In the genomic region with DNA sequence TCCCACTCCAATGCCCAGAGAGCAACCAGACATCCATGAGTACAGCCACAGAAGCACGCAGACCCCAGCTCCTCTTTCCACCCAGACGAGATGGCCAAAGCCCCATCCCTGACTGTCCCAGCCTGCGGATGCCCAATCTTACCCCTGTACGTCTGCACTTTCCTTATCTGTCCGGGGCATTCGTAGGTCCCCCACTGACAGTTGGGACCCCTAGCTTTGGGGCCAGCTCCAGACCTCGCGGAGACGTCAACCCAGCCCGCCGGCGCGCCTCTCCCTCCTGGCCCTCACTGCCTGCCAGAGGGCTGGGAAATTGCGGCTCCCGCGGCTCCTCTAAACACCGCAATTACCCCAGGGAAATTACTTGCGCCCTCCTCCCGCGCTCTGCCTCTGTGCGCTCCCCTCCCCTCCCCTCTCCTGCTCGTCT, we compare ENCODE assay signal across 20 cellular contexts. TPM values are rescaled to one million over a fixed set of nuclear protein-coding genes. Genes with fewer than 3 reads are reported as not detected.
DNase-seq lines count a peak whose midpoint lies in the region; ATAC-seq, FAIRE-seq and TF ChIP-seq lines count a peak whose summit lies in the region.
"Had no signal": no experiment of that assay in that cellular context is flagged by ENCODE, and none has a peak within 500 bp of the region (broad histone marks: within the 10 kb centered on the region; RNA-seq: fewer than 3 reads in every experiment).

No MANE protein-coding gene starts in this region.

- CTCF ChIA-PET in CD8-positive, alpha-beta T cell (lab: Charles Lee), result no interaction called here

- H3K9ac ChIP-seq in BLaER1, result no peak overlapping the region
- H3K9ac ChIP-seq in astrocyte (ENCODE audit: low read length), result no peak overlapping the region

- H3K4me3 ChIP-seq in BLaER1, result 0 out of 2 replicates have a peak overlapping the region, but pooled peaks have one; percentile 69
- no peak overlapping the region for H3K4me3 ChIP-seq in CD8-positive, alpha-beta T cell (ENCODE audit: low read depth, low read length)
- no peak overlapping the region for H3K4me3 ChIP-seq in astrocyte (ENCODE audit: insufficient read depth, low read depth, low read length)
- H3K4me3 ChIP-seq: uterus had no signal

- H3K4me1 ChIP-seq in BLaER1, result peaks cover 26% of the 10 kb centered on the region
- no peaks in the 10 kb centered on the region for H3K4me1 ChIP-seq in CD8-positive, alpha-beta T cell (ENCODE audit: insufficient read depth, low read length)
- no peaks in the 10 kb centered on the region for H3K4me1 ChIP-seq in astrocyte (ENCODE audit: insufficient read depth, low read length)

- peaks cover 7% of the 10 kb centered on the region for H3K4me1 Mint-ChIP-seq in CD8-positive, alpha-beta T cell (ENCODE audit: low read depth)
- H3K4me1 Mint-ChIP-seq in astrocyte (ENCODE audit: low read depth, unreplicated experiment) (no peaks in the 10 kb centered on the region), nephron (peaks cover 4% of the 10 kb centered on the region)

- POLR2A ChIA-PET in CD8-positive, alpha-beta T cell (lab: Charles Lee), result no interaction called here

- H3K27ac ChIP-seq in BLaER1 (no peak overlapping the region), astrocyte (ENCODE audit: low read depth, low read length) (no peak overlapping the region)
- H3K27ac ChIP-seq in CD8-positive, alpha-beta T cell (ENCODE audit: low read depth, low read length), result no peak overlapping the region
- H3K27ac ChIP-seq: epithelial cell of prostate, uterus had no signal

- ATAC-seq in CD8-positive, alpha-beta T cell, result no peak
- no peak for ATAC-seq in GM21576 (IDR thresholded peaks at IDR 0.05; ENCODE audit: unreplicated experiment)
- ATAC-seq: Panc1 had no signal

- no peaks in the 10 kb centered on the region for H3K9me3 Mint-ChIP-seq in CD8-positive, alpha-beta T cell
- peaks cover 5% of the 10 kb centered on the region for H3K9me3 Mint-ChIP-seq in astrocyte (ENCODE audit: unreplicated experiment)
- H3K9me3 Mint-ChIP-seq in nephron, result no peaks in the 10 kb centered on the region

- H3K4me2 ChIP-seq in BLaER1, result peak overlapping the region; percentile 51
- no peak overlapping the region for H3K4me2 ChIP-seq in astrocyte (ENCODE audit: low read length)

- H3K27me3 Mint-ChIP-seq in CD8-positive, alpha-beta T cell (ENCODE audit: low read depth), result peaks cover 29% of the 10 kb centered on the region
- H3K27me3 Mint-ChIP-seq in astrocyte (ENCODE audit: low read depth, unreplicated experiment) (peaks cover 62% of the 10 kb centered on the region), nephron (ENCODE audit: low read depth) (peaks cover 85% of the 10 kb centered on the region)

- H3K36me3 ChIP-seq in BLaER1 (no peaks in the 10 kb centered on the region), astrocyte (ENCODE audit: insufficient read depth, low read length) (no peaks in the 10 kb centered on the region)
- H3K36me3 ChIP-seq in CD8-positive, alpha-beta T cell (ENCODE audit: insufficient read depth, low read length), result no peaks in the 10 kb centered on the region
- H3K36me3 ChIP-seq: uterus had no signal

- no peak for FAIRE-seq in astrocyte (lab: Jason Lieb, UNC)
- FAIRE-seq: HTR-8/SVneo had no signal

- peaks cover 59% of the 10 kb centered on the region for H4K20me1 ChIP-seq in BLaER1
- no peaks in the 10 kb centered on the region for H4K20me1 ChIP-seq in astrocyte (ENCODE audit: insufficient read depth, low read length)

- no peaks in the 10 kb centered on the region for H3K36me3 Mint-ChIP-seq in CD8-positive, alpha-beta T cell
- H3K36me3 Mint-ChIP-seq in astrocyte (ENCODE audit: low read depth, unreplicated experiment) (peaks cover 2% of the 10 kb centered on the region), nephron (ENCODE audit: low read depth) (no peaks in the 10 kb centered on the region)
- H3K36me3 Mint-ChIP-seq: CD4-positive, CD25-positive, alpha-beta regulatory T cell had no signal

- DNase-seq in CD8-positive, alpha-beta T cell, result no peak
- DNase-seq in astrocyte (ENCODE audit: low read depth), result no peak
- no peak for DNase-seq in GDM1 (lab: John Stamatoyannopoulos, UW)
- DNase-seq in posterior vena cava (ENCODE audit: low spot score), result no peak
- DNase-seq: activated CD4-positive, alpha-beta T cell treated with anti-CD3 and anti-CD28 coated beads, Interleukin-2, amount 50 U/mL, for 4 hours; activated gamma-delta T cell; CD4-positive, CD25-positive, alpha-beta regulatory T cell; central memory CD4-positive, alpha-beta T cell; GF-D8; NCI-H1048; NCI-H446 treated with DMSO at 0.1 percent for 48 hours; stimulated activated naive CD4-positive, alpha-beta T cell; uterus had no signal

- intact Hi-C loops in CD8-positive, alpha-beta T cell (cut with DNase I, micrococcal nuclease), result no loop called here
- intact Hi-C loops in posterior vena cava (cut with DNase I), result no loop called here

- H2AFZ ChIP-seq in astrocyte (ENCODE audit: low read depth, low read length), result no peak overlapping the region

- H3K27me3 ChIP-seq in BLaER1 (peaks cover 71% of the 10 kb centered on the region), astrocyte (ENCODE audit: insufficient read depth, low read length) (peaks cover 36% of the 10 kb centered on the region)
- H3K27me3 ChIP-seq in CD8-positive, alpha-beta T cell (ENCODE audit: insufficient read depth, low read length), result no peaks in the 10 kb centered on the region

- peak overlapping the region; percentile 29 for H3K4me3 Mint-ChIP-seq in CD8-positive, alpha-beta T cell
- no peak overlapping the region for H3K4me3 Mint-ChIP-seq in astrocyte (ENCODE audit: unreplicated experiment)
- H3K4me3 Mint-ChIP-seq in nephron, result peak overlapping the region; percentile 58 to 74 (median 66)

- no peak for TF ChIP-seq CTCF in CD8-positive, alpha-beta T cell (IDR thresholded peaks at IDR 0.05)
- no peak for TF ChIP-seq CTCF in astrocyte (IDR thresholded peaks at IDR 0.05; ENCODE audit: insufficient read depth, low read depth, low read length)
- no peak for TF ChIP-seq CTCF in nephron (IDR thresholded peaks at IDR 0.05; ENCODE audit: unreplicated experiment in 3 of 3)

- no peaks in the 10 kb centered on the region for H3K79me2 ChIP-seq in astrocyte (ENCODE audit: insufficient read depth, low read length)

- peaks cover 9% of the 10 kb centered on the region; the same call in 1 of the 2 replicates for H3K9me3 ChIP-seq in BLaER1
- H3K9me3 ChIP-seq in CD8-positive, alpha-beta T cell (ENCODE audit: low read length), result no peaks in the 10 kb centered on the region
- H3K9me3 ChIP-seq in astrocyte (ENCODE audit: insufficient read depth, low read depth, low read length), result no peaks in the 10 kb centered on the region
- H3K9me3 ChIP-seq: uterus had no signal

- H3K27ac Mint-ChIP-seq in CD8-positive, alpha-beta T cell, result no peak overlapping the region
- peak overlapping the region; percentile 66 for H3K27ac Mint-ChIP-seq in astrocyte (ENCODE audit: unreplicated experiment)
- no peak overlapping the region for H3K27ac Mint-ChIP-seq in nephron
- H3K27ac Mint-ChIP-seq: CD4-positive, CD25-positive, alpha-beta regulatory T cell had no signal

RNA-seq across cellular contexts. Expression of a gene that starts 2.3 kb away (rescaled TPM):
- not detected for total RNA-seq in CD8-positive, alpha-beta T cell
- total RNA-seq in astrocyte, result 0.14 TPM in 1 of 2 replicates, not detected in the other
- total RNA-seq in posterior vena cava, result 1 to 10 TPM in 1 of 2 donors, under 1 TPM in 1; 0.52 to 2.8 TPM
- total RNA-seq: CD4-positive, CD25-positive, alpha-beta regulatory T cell; T-helper 1 cell treated with Interleukin-12 subunit alpha and Interleukin-12 subunit beta and Interleukin-4 antibody, amounts not matched to agents 30 ng/mL and 1 ng/mL, for 36 hours had no signal

RNA-seq across cellular contexts. Expression of a gene that starts 29.4 kb away (rescaled TPM):
- not detected for total RNA-seq in CD8-positive, alpha-beta T cell
- total RNA-seq in astrocyte (not detected in 2 replicates), posterior vena cava (not detected)
- total RNA-seq: CD4-positive, CD25-positive, alpha-beta regulatory T cell; T-helper 1 cell treated with Interleukin-12 subunit alpha and Interleukin-12 subunit beta and Interleukin-4 antibody, amounts not matched to agents 30 ng/mL and 1 ng/mL, for 36 hours; uterus had no signal

RNA-seq across cellular contexts. Expression of a gene that starts 34.8 kb away (rescaled TPM):
- not detected for total RNA-seq in CD8-positive, alpha-beta T cell
- total RNA-seq in astrocyte, result not detected in 2 replicates
- total RNA-seq in posterior vena cava, result not detected
- total RNA-seq: CD4-positive, CD25-positive, alpha-beta regulatory T cell; T-helper 1 cell treated with Interleukin-12 subunit alpha and Interleukin-12 subunit beta and Interleukin-4 antibody, amounts not matched to agents 30 ng/mL and 1 ng/mL, for 36 hours; uterus had no signal

RNA-seq across cellular contexts. Expression of a gene that starts 40.6 kb away (rescaled TPM):
- total RNA-seq in CD8-positive, alpha-beta T cell, result not detected
- not detected in 2 replicates for total RNA-seq in astrocyte
- not detected for total RNA-seq in posterior vena cava
- total RNA-seq: CD4-positive, CD25-positive, alpha-beta regulatory T cell; T-helper 1 cell treated with Interleukin-12 subunit alpha and Interleukin-12 subunit beta and Interleukin-4 antibody, amounts not matched to agents 30 ng/mL and 1 ng/mL, for 36 hours; uterus had no signal

RNA-seq across cellular contexts. Expression of a gene that starts 54.1 kb away (rescaled TPM):
- total RNA-seq in CD8-positive, alpha-beta T cell, result not detected
- total RNA-seq in astrocyte, result not detected in 2 replicates
- total RNA-seq in posterior vena cava, result not detected
- total RNA-seq: CD4-positive, CD25-positive, alpha-beta regulatory T cell; T-helper 1 cell treated with Interleukin-12 subunit alpha and Interleukin-12 subunit beta and Interleukin-4 antibody, amounts not matched to agents 30 ng/mL and 1 ng/mL, for 36 hours; uterus had no signal
